In genomic region chr4:112005027-112005426, GRCh38 we compare ENCODE assay signal across 30 cellular contexts.
"Had no signal": no experiment of that assay in that cellular context is flagged by ENCODE, and none has a peak within 500 bp of the region (broad histone marks: within the 10 kb centered on the region; RNA-seq: fewer than 3 reads in every experiment).

No MANE protein-coding gene starts in this region.

- FAIRE-seq: bronchial epithelial cell, TTC549 had no signal

- H3K27ac ChIP-seq: ascending aorta, VCaP had no signal

- H3K4me1 ChIP-seq: ascending aorta had no signal

- H3K9me3 ChIP-seq: ascending aorta had no signal

- DNase-seq: activated CD4-positive, alpha-beta memory T cell treated with anti-CD3 and anti-CD28 coated beads, Interleukin-2, amount 10 ng/mL, durations not matched to agents 7 days and 5 days; activated CD4-positive, alpha-beta T cell treated with anti-CD3 and anti-CD28 coated beads for 1 hour; activated CD4-positive, alpha-beta T cell treated with anti-CD3 and anti-CD28 coated beads for 36 hours; activated CD4-positive, alpha-beta T cell treated with anti-CD3 and anti-CD28 coated beads for 48 hours; activated CD4-positive, alpha-beta T cell treated with anti-CD3 and anti-CD28 coated beads, Interleukin-2, amount 10 ng/mL, durations not matched to agents 7 days and 5 days; activated CD4-positive, CD25-positive, alpha-beta regulatory T cell; activated CD8-positive, alpha-beta memory T cell treated with anti-CD3 and anti-CD28 coated beads for 24 hours; activated CD8-positive, alpha-beta memory T cell treated with anti-CD3 and anti-CD28 coated beads, Interleukin-2, amount 10 ng/mL, durations not matched to agents 7 days and 5 days; activated CD8-positive, alpha-beta memory T cell treated with anti-CD3 and anti-CD28 coated beads, Interleukin-2, amount 50 U/mL, for 48 hours; activated CD8-positive, alpha-beta T cell treated with anti-CD3 and anti-CD28 coated beads, Interleukin-2, amount 10 ng/mL, durations not matched to agents 7 days and 5 days; activated effector memory CD4-positive, alpha-beta T cell treated with Interleukin-2 at 50 U/mL for 16 hours; activated gamma-delta T cell; activated naive CD4-positive, alpha-beta T cell treated with anti-CD3 and anti-CD28 coated beads, Interleukin-2, amount 10 ng/mL, durations not matched to agents 7 days and 5 days; activated naive CD4-positive, alpha-beta T cell treated with Interleukin-2 at 50 U/mL for 16 hours; activated naive CD8-positive, alpha-beta T cell treated with anti-CD3 and anti-CD28 coated beads, Interleukin-2, amount 10 ng/mL, durations not matched to agents 7 days and 5 days; activated naive CD8-positive, alpha-beta T cell treated with anti-CD3 and anti-CD28 coated beads, Interleukin-2, amount 50 U/mL, for 24 hours; activated T-cell treated with anti-CD3 and anti-CD28 coated beads, Interleukin-2, amount 50 U/mL, for 24 hours; activated T-cell treated with anti-CD3 and anti-CD28 coated beads, Interleukin-2, amount 50 U/mL, for 48 hours; amygdala; anterior cingulate cortex; central memory CD4-positive, alpha-beta T cell; T-helper 1 cell; T-helper 2 cell; T-helper 9 cell had no signal

- H3K4me3 ChIP-seq: ascending aorta had no signal

- ATAC-seq: activated CD4-positive, alpha-beta T cell treated with anti-CD3 and anti-CD28 coated beads for 36 hours; activated CD4-positive, CD25-positive, alpha-beta regulatory T cell treated with anti-CD3 and anti-CD28 coated beads, Interleukin-2, amount 50 U/mL, for 24 hours; activated CD8-positive, alpha-beta memory T cell treated with anti-CD3 and anti-CD28 coated beads, Interleukin-2, amount 10 ng/mL, durations not matched to agents 7 days and 5 days; activated CD8-positive, alpha-beta T cell treated with anti-CD3 and anti-CD28 coated beads, Interleukin-2, amount 10 ng/mL, durations not matched to agents 7 days and 5 days; activated naive CD8-positive, alpha-beta T cell treated with anti-CD3 and anti-CD28 coated beads, Interleukin-2, amount 50 U/mL, for 24 hours; WTC11 had no signal

- H3K36me3 ChIP-seq: ascending aorta had no signal

- H3K27me3 ChIP-seq: ascending aorta had no signal
